1 cellular context compared by ENCODE assay signal in the genomic region with DNA sequence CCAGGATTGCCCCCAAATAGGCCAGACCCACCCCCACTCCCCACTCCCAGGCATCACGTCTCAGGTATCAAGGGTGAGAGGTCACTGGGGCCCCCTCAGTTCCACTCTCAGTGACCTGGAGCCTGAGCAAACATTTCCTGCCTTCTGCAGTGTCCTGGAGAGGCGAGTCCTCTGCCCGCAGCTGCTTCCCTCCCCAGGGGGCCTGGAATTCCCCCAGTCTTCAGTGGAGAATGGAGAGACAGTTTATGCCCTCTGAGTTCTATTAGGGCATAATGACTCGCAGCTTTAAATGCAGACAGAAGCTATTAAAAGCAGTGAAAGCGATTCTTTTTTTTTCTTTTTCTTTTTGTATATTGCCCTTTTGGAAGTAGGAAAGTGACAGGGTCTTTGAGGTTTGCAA.
TF ChIP-seq lines count a peak whose summit lies in the region.
"Not testable (repeated sequence)": the region's sequence is repeated elsewhere in the genome, so short reads cannot be mapped to it uniquely, and the experiment has no call there.

No MANE protein-coding gene starts in this region.

TF ChIP-seq in HepG2, 621 proteins besides CTCF, POLR2A, EP300 and RAD21:
- TF ChIP-seq NR2F6 (IDR thresholded peaks at IDR 0.05) (peak; percentile 36; the same call in 1 of the 2 replicates), RARA (CRISPR knock-in tag; IDR thresholded peaks at IDR 0.05) (peak; percentile 34; the same call in 1 of the 2 replicates)
- not testable (repeated sequence) for TF ChIP-seq NR2F6 (CRISPR knock-in tag; IDR thresholded peaks at IDR 0.05)
